Comparison of ENCODE assay signal across 26 cellular contexts in the genomic region with DNA sequence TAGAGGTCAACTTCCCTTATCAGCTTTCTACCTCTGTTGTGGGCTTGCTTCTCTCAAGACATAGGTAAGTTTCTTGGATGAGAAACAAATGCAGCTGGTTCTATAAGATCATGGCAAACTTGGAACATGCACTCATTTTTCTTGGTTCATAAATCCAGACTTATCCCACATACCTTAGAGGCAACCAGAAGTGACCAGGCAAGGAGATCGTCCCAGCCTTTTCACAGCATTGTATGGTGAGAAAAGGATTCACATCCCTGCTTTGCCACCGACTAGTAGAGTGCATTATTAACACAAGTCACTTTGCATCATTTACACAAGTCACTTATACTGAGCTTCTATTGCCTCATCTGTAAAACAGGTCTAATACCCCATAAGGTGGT. TPM values are rescaled to one million over a fixed set of nuclear protein-coding genes. Genes with fewer than 3 reads are reported as not detected.
A peak's percentile ranks its signal among the peaks of the same experiment; 100 is the strongest.
DNase-seq lines count a peak whose midpoint lies in the region; ATAC-seq and TF ChIP-seq lines count a peak whose summit lies in the region.
"Had no signal": no experiment of that assay in that cellular context is flagged by ENCODE, and none has a peak within 500 bp of the region (broad histone marks: within the 10 kb centered on the region; RNA-seq: fewer than 3 reads in every experiment).

No MANE protein-coding gene starts in this region.

- H3K27me3 Mint-ChIP-seq in nephron progenitor cell (ENCODE audit: low read depth, poor library complexity) (no peaks in the 10 kb centered on the region), CD14-positive monocyte (ENCODE audit: low read depth in 3 of 3) (peaks cover 2 to 14% (median 5%) of the 10 kb centered on the region in 3 donors)
- H3K27me3 Mint-ChIP-seq: IgD-negative memory B cell had no signal

- peaks cover 83% of the 10 kb centered on the region for H3K4me1 Mint-ChIP-seq in nephron progenitor cell
- no peaks in the 10 kb centered on the region for H3K4me1 Mint-ChIP-seq in CD14-positive monocyte
- H3K4me1 Mint-ChIP-seq: IgD-negative memory B cell had no signal

- H3K23ac ChIP-seq in IMR-90 (ENCODE audit: low read depth, low read length), result no peak overlapping the region

- H2BK20ac ChIP-seq in IMR-90 (ENCODE audit: low read depth, low read length), result 0 out of 2 replicates have a peak overlapping the region, but pooled peaks have one; percentile 2

- H3K9me1 ChIP-seq in IMR-90 (ENCODE audit: insufficient read depth, low read length), result peaks cover 19% of the 10 kb centered on the region

- CTCF ChIA-PET in IMR-90 (lab: Yijun Ruan, JAX), result no interaction called here

- H4K20me1 ChIP-seq in IMR-90 (ENCODE audit: insufficient read depth, low read length), result peaks cover 16% of the 10 kb centered on the region; the same call in 1 of the 2 replicates

- no TSS peak for BruUV-seq in IMR-90 (replicated peaks; lab: Mats Ljungman, UMichigan)

- H3K56ac ChIP-seq in IMR-90 (ENCODE audit: extremely low read depth, insufficient read depth, low read length), result no peak overlapping the region

- no peak for ATAC-seq in IMR-90 (ENCODE audit: low read depth)
- ATAC-seq: CD8-positive, alpha-beta T cell; GM12878 had no signal

- H3K9me3 Mint-ChIP-seq in nephron progenitor cell, result peaks cover 6% of the 10 kb centered on the region
- peaks cover 0 to 5% (median 0%) of the 10 kb centered on the region in 7 donors for H3K9me3 Mint-ChIP-seq in CD14-positive monocyte
- H3K9me3 Mint-ChIP-seq: CD8-positive, alpha-beta T cell had no signal

- no peak overlapping the region for H2BK120ac ChIP-seq in IMR-90 (ENCODE audit: low read depth, low read length)

- TF ChIP-seq POLR2A in IMR-90 (IDR thresholded peaks at IDR 0.05; ENCODE audit: low read depth, low read length) (no peak), transverse colon (IDR thresholded peaks at IDR 0.05) (no peak), breast epithelium (IDR thresholded peaks at IDR 0.05) (no peak)

- H3K27ac Mint-ChIP-seq in nephron progenitor cell, result peak overlapping the region; percentile 91
- no peak overlapping the region for H3K27ac Mint-ChIP-seq in CD14-positive monocyte
- H3K27ac Mint-ChIP-seq: CD8-positive, alpha-beta T cell; IgD-negative memory B cell had no signal

- H2AFZ ChIP-seq in IMR-90 (replicated peaks; ENCODE audit: low read length, poor library complexity), result no peak overlapping the region

- POLR2A ChIA-PET in IMR-90 (lab: Charles Lee; ENCODE audit: unreplicated experiment), result no interaction called here

- no peak for TF ChIP-seq RAD21 in IMR-90 (IDR thresholded peaks at IDR 0.05; ENCODE audit: low read length)

- no peak overlapping the region for H2BK5ac ChIP-seq in IMR-90 (ENCODE audit: low read depth, low read length, poor library complexity, severe bottlenecking)

- H3K4me2 ChIP-seq in IMR-90 (ENCODE audit: low read depth, low read length), result no peak overlapping the region
- H3K4me2 ChIP-seq: BLaER1 treated with 17β-estradiol and CSF1 and Interleukin-3, amounts not matched to agents 10 nM and 100 nM had no signal

- TF ChIP-seq CTCF in IMR-90 (conservative IDR thresholded peaks at IDR 0.05; ENCODE audit: low read depth, low read length), result no peak
- no peak for TF ChIP-seq CTCF in nephron progenitor cell (IDR thresholded peaks at IDR 0.05)
- no peak for TF ChIP-seq CTCF in transverse colon (IDR thresholded peaks at IDR 0.05)
- no peak for TF ChIP-seq CTCF in CD14-positive monocyte (IDR thresholded peaks at IDR 0.05)
- TF ChIP-seq CTCF in GM13976 (IDR thresholded peaks at IDR 0.05; ENCODE audit: borderline replicate concordance, control extremely low read depth, extremely low read depth, insufficient read depth, missing control alignments), result no peak
- TF ChIP-seq CTCF in breast epithelium (IDR thresholded peaks at IDR 0.05), result no peak

- H3K4me3 Mint-ChIP-seq in nephron progenitor cell (no peak overlapping the region), CD14-positive monocyte (no peak overlapping the region)
- H3K4me3 Mint-ChIP-seq: CD8-positive, alpha-beta T cell; IgD-negative memory B cell had no signal

- 0 out of 2 replicates have a peak overlapping the region, but pooled peaks have one; percentile 10 for H3K18ac ChIP-seq in IMR-90 (ENCODE audit: low read depth, low read length)

- no peak overlapping the region for H2AK5ac ChIP-seq in IMR-90 (ENCODE audit: low read depth, low read length)

- no peak for TF ChIP-seq EP300 in transverse colon (IDR thresholded peaks at IDR 0.05; ENCODE audit: low read depth)

- peaks cover 13% of the 10 kb centered on the region; the same call in 1 of the 2 replicates for H3K36me3 ChIP-seq in IMR-90 (ENCODE audit: control insufficient read depth, insufficient read depth, low read length)
- H3K36me3 ChIP-seq in transverse colon, result no peaks in the 10 kb centered on the region
- no peaks in the 10 kb centered on the region for H3K36me3 ChIP-seq in breast epithelium

- intact Hi-C loops in IMR-90 (cut with micrococcal nuclease) (no loop called here), transverse colon (cut with DNase I; ENCODE audit: low total_unique reads) (no loop called here), CD14-positive monocyte (cut with micrococcal nuclease) (no loop called here), breast epithelium (cut with DNase I; ENCODE audit: low total_unique reads) (no loop called here)

- H3K9ac ChIP-seq in IMR-90 (ENCODE audit: low read depth, low read length), result no peak overlapping the region
- H3K9ac ChIP-seq: BLaER1 treated with 17β-estradiol and CSF1 and Interleukin-3, amounts not matched to agents 10 nM and 100 nM had no signal

- no peak overlapping the region for H2BK15ac ChIP-seq in IMR-90 (ENCODE audit: low read depth, low read length)

- no peak for DNase-seq in IMR-90
- DNase-seq in kidney glomerular epithelial cell (lab: John Stamatoyannopoulos, UW), result peak; percentile 42
- no peak for DNase-seq in nephron progenitor cell
- no peak for DNase-seq in transverse colon
- DNase-seq in CD14-positive monocyte (ENCODE audit: low spot score), result no peak
- no peak for DNase-seq in GM13976 (ENCODE audit: low spot score)
- DNase-seq in breast epithelium (ENCODE audit: low spot score in 2 of 2), result no peak
- DNase-seq: Caco-2; CD8-positive, alpha-beta T cell; DMS 273 treated with DMSO at 0.1 percent for 48 hours; EL; GDM1; GOT3; NCI-H1048; NCI-H1417 treated with DMSO at 0.1 percent for 48 hours; NCI-H1694 treated with DMSO at 0.1 percent for 48 hours; NCI-H2081; NCI-H2227 treated with DMSO at 0.1 percent for 48 hours; NCI-H510A; NCI-H69; SHP77 had no signal

- dilution Hi-C loops in IMR-90 (cut with HindIII; ENCODE audit: low sequenced_read_pairs, unreplicated experiment), result no loop called here

- no peak overlapping the region for H4K5ac ChIP-seq in IMR-90 (ENCODE audit: low read depth, low read length)

- in situ Hi-C loops in IMR-90 (cut with MboI; ENCODE audit: low sequenced_read_pairs), result no loop called here
- in situ Hi-C loops in transverse colon (cut with MboI; ENCODE audit: low pct_ligation_motif_present in 1 of 4, low pct_unique_long_range_greater_than_20kb in 1 of 4, low sequenced_read_pairs in 3 of 4), result no loop called here
- in situ Hi-C loops in GM13976 (cut with MboI; ENCODE audit: low sequenced_read_pairs, unreplicated experiment), result no loop called here

- H4K91ac ChIP-seq in IMR-90 (ENCODE audit: insufficient read depth, low read depth, low read length), result no peak overlapping the region

- H3K4ac ChIP-seq in IMR-90 (ENCODE audit: low read depth, low read length), result no peak overlapping the region

- no CpG with 5 or more reads among the region's 2 CpGs for WGBS in IMR-90 (ENCODE audit: extremely low coverage in 2 of 2, insufficient read length in 1 of 2), 2 experiments
- WGBS in transverse colon (ENCODE audit: low coverage in 1 of 2), 2 donors, result 87% methylated on average over 2 of the region's 2 CpGs; no CpG with 5 or more reads in 1 of the 2 donors

- H3K4me3 ChIP-seq in IMR-90 (ENCODE audit: insufficient read depth, low read depth, low read length) (no peak overlapping the region), transverse colon (no peak overlapping the region), breast epithelium (no peak overlapping the region)
- H3K4me3 ChIP-seq: BLaER1 treated with 17β-estradiol and CSF1 and Interleukin-3, amounts not matched to agents 10 nM and 100 nM; GM12878; HAP-1 had no signal

- H3K27me3 ChIP-seq in IMR-90 (ENCODE audit: control insufficient read depth, insufficient read depth, low read length) (no peaks in the 10 kb centered on the region), transverse colon (no peaks in the 10 kb centered on the region), breast epithelium (no peaks in the 10 kb centered on the region)
- H3K27me3 ChIP-seq: BLaER1 treated with 17β-estradiol and CSF1 and Interleukin-3, amounts not matched to agents 10 nM and 100 nM had no signal

- H3K27ac ChIP-seq in IMR-90 (ENCODE audit: insufficient read depth, low read length), result no peak overlapping the region
- peak overlapping the region in 3 of 4 donors; percentile 69 to 86 (median 84) for H3K27ac ChIP-seq in transverse colon
- no peak overlapping the region for H3K27ac ChIP-seq in breast epithelium
- H3K27ac ChIP-seq: BLaER1 treated with 17β-estradiol and CSF1 and Interleukin-3, amounts not matched to agents 10 nM and 100 nM; RWPE1 had no signal

- no peak overlapping the region for H2AK9ac ChIP-seq in IMR-90 (replicated peaks; ENCODE audit: low read depth, low read length, poor library complexity)

- H3K36me3 Mint-ChIP-seq in nephron progenitor cell (ENCODE audit: low read depth) (peaks cover 55% of the 10 kb centered on the region), CD14-positive monocyte (no peaks in the 10 kb centered on the region)
- H3K36me3 Mint-ChIP-seq: CD8-positive, alpha-beta T cell had no signal

- H3K14ac ChIP-seq in IMR-90 (replicated peaks; ENCODE audit: low read depth, low read length), result no peak overlapping the region

- H3K79me1 ChIP-seq in IMR-90 (ENCODE audit: low read depth in 1 of 2, low read length in 2 of 2), result peaks cover 27 to 49% of the 10 kb centered on the region in 2 experiments

- H3K4me1 ChIP-seq in IMR-90 (ENCODE audit: control insufficient read depth, insufficient read depth, low read length) (peaks cover 21% of the 10 kb centered on the region), transverse colon (peaks cover 12 to 40% (median 23%) of the 10 kb centered on the region in 4 donors), breast epithelium (no peaks in the 10 kb centered on the region)
- H3K4me1 ChIP-seq: BLaER1 treated with 17β-estradiol and CSF1 and Interleukin-3, amounts not matched to agents 10 nM and 100 nM; HAP-1 had no signal

- H3K9me3 ChIP-seq in IMR-90 (ENCODE audit: control insufficient read depth, insufficient read depth, low read length) (no peaks in the 10 kb centered on the region), transverse colon (no peaks in the 10 kb centered on the region), breast epithelium (no peaks in the 10 kb centered on the region)
- H3K9me3 ChIP-seq: Caco-2, HAP-1 had no signal

- no peak overlapping the region for H4K8ac ChIP-seq in IMR-90 (ENCODE audit: low read depth in 2 of 2, low read length in 2 of 2)

RNA-seq across cellular contexts. Expression of a gene that starts 35.4 kb away (rescaled TPM):
- total RNA-seq in IMR-90 (2012; rRNA removed), result 11.1 and 11.3 TPM in 2 replicates
- polyA plus RNA-seq in IMR-90 (2012; rRNA removed), result 5.0 and 6.5 TPM in 2 replicates
- polyA plus RNA-seq in IMR-90 (2012; cell fraction: cytosol; rRNA removed), result 3.8 and 6.1 TPM in 2 replicates
- polyA plus RNA-seq in IMR-90 (2012; cell fraction: nucleus; rRNA removed; ENCODE audit: low replicate concordance), result 4.8 and 12.1 TPM in 2 replicates
- 10 to 100 TPM; 34.4 to 79.6 (median 51.5) TPM for total RNA-seq in transverse colon
- 10 to 100 TPM in 1 of 2 donors, 1 to 10 TPM in 1; 7.3 to 11.6 TPM for polyA plus RNA-seq in CD14-positive monocyte
- total RNA-seq in breast epithelium, result 10 to 100 TPM; 36.8 to 61.8 (median 41.3) TPM

Comparison
In these comparisons a context has a peak if more than half of its experiments do, and no peak if none do; other contexts are left out.
1. H3K27ac ChIP-seq: peak in transverse colon (3 of 4); none in IMR-90 (single experiment) and breast epithelium (0 of 2).